ENCODE assay signal across 9 cellular contexts in the genomic region with DNA sequence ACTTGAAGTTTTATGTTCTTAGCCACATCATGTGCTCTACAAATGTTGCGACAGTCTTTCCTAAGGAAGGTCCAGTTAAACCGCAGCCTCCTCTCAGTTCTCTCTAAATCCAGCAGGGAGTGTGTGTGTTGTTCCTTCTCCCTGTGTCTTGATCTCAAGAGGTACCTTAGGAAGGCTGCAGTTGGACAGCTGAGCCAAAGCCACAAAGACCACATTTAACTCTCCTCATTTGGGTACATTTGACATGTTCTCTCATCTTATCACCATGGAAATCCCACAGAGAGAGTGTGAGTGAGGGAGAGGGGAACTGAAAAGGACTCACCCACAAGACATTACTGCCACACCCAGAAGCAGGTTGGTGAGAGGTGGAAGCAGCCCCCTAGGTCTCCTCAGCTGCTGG.
A peak's percentile ranks its signal among the peaks of the same experiment; 100 is the strongest.
DNase-seq lines count a peak whose midpoint lies in the region; ATAC-seq and TF ChIP-seq lines count a peak whose summit lies in the region.
"Had no signal": no experiment of that assay in that cellular context is flagged by ENCODE, and none has a peak within 500 bp of the region (broad histone marks: within the 10 kb centered on the region; RNA-seq: fewer than 3 reads in every experiment).

No MANE protein-coding gene starts in this region.

- ATAC-seq in GM18909 (IDR thresholded peaks at IDR 0.05; ENCODE audit: poor library complexity, unreplicated experiment): peak; percentile 57
- ATAC-seq in HG02870 (IDR thresholded peaks at IDR 0.05; ENCODE audit: unreplicated experiment): peak; percentile 78
- peak; percentile 20 for ATAC-seq in omental fat pad (ENCODE audit: low FRiP score)
- ATAC-seq in HG03108 (IDR thresholded peaks at IDR 0.05; ENCODE audit: unreplicated experiment): no peak

- DNase-seq in SIG-M5 treated with dmso at 0.1 percent for 504 hours (lab: John Stamatoyannopoulos, UW; ENCODE audit: unreplicated experiment): peak; percentile 99
- DNase-seq in omental fat pad (ENCODE audit: low spot score): no peak
- no peak for DNase-seq in mucosa of gallbladder (ENCODE audit: low spot score)
- DNase-seq in SHP77 (lab: John Stamatoyannopoulos, UW): no peak
- DNase-seq in NCI-H2081 treated with DMSO at 0.1 percent for 48 hours (lab: John Stamatoyannopoulos, UW): no peak
- DNase-seq: cortex of kidney had no signal

- TF ChIP-seq CTCF in omental fat pad (IDR thresholded peaks at IDR 0.05): no peak
